8 cellular contexts compared by ENCODE assay signal in the genomic region with DNA sequence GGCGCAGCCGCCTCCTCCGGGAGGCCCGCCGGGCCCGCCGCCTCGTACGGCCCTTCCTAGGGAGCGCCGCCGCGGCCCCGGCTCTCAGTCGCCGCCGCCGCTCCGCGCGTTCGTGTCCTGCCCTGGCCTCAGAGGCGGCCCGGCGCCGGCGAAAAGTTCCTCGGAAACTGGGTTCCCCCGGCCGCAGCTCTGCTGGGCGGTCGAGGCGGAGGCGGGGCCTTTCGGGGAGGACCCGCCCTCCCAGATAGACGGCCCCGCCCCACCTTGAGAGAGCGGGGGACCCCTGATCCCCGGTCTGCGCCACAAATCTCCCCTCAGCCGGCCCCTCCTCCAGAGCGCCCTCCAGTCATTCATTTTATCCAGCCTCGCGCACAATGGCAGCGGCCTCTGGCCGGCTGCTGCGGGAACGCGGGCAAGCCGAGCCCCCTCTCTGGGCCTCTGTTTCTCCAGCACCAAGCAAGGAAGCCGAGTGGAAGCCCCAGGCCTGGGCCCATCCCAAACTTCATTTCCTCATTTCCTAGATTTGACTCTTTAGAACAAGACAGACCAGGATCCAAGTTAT. TPM values are rescaled to one million over a fixed set of nuclear protein-coding genes. Genes with fewer than 3 reads are reported as not detected.
DNase-seq lines count a peak whose midpoint lies in the region; ATAC-seq, FAIRE-seq and TF ChIP-seq lines count a peak whose summit lies in the region.

Gene SREBF1 (minus strand): TSS at position 169 of the 562 bp plus-strand sequence. CDS start 169 bp downstream, outside the sequence.

- H2AFZ ChIP-seq in astrocyte (ENCODE audit: low read depth, low read length) = peak within 1 kb of the TSS; percentile 74
- H2AFZ ChIP-seq in hepatocyte = no peak within 1 kb of the TSS

- in situ Hi-C loops in GM18951 (cut with MboI; ENCODE audit: low sequenced_read_pairs, unreplicated experiment) = no loop called here

- FAIRE-seq in astrocyte (lab: Jason Lieb, UNC) = no peak

- peaks cover 9% of the 10 kb centered on the region for H3K36me3 Mint-ChIP-seq in astrocyte (ENCODE audit: low read depth, unreplicated experiment)

- peak within 1 kb of the TSS; percentile 80 to 99 (median 94) for H3K4me3 ChIP-seq in BLaER1 treated with 17β-estradiol and CSF1 and Interleukin-3, amounts not matched to agents 10 nM and 100 nM
- peak within 1 kb of the TSS; percentile 83 for H3K4me3 ChIP-seq in astrocyte (ENCODE audit: insufficient read depth, low read depth, low read length)
- H3K4me3 ChIP-seq in hepatocyte = peak within 1 kb of the TSS; percentile 87
- peak within 1 kb of the TSS; percentile 75 for H3K4me3 ChIP-seq in retinal pigment epithelial cell (ENCODE audit: low read length)

- peak; percentile 32 for ATAC-seq in HG03280 (IDR thresholded peaks at IDR 0.05; ENCODE audit: unreplicated experiment)
- ATAC-seq in GM19467 (IDR thresholded peaks at IDR 0.05; ENCODE audit: unreplicated experiment) = no peak

- H3K4me1 ChIP-seq in BLaER1 treated with 17β-estradiol and CSF1 and Interleukin-3, amounts not matched to agents 10 nM and 100 nM = peaks cover 79 to 92% (median 90%) of the 10 kb centered on the region in 10 experiments
- peaks cover 52% of the 10 kb centered on the region for H3K4me1 ChIP-seq in astrocyte (ENCODE audit: insufficient read depth, low read length)
- peaks cover 65% of the 10 kb centered on the region for H3K4me1 ChIP-seq in hepatocyte (ENCODE audit: insufficient read depth)

- peak within 1 kb of the TSS; percentile 99 to 100 (median 100) for H3K9ac ChIP-seq in BLaER1 treated with 17β-estradiol and CSF1 and Interleukin-3, amounts not matched to agents 10 nM and 100 nM
- peak within 1 kb of the TSS; percentile 99 for H3K9ac ChIP-seq in astrocyte (ENCODE audit: low read length)

- no peaks in the 10 kb centered on the region for H3K27me3 ChIP-seq in BLaER1 treated with 17β-estradiol and CSF1 and Interleukin-3, amounts not matched to agents 10 nM and 100 nM
- no peaks in the 10 kb centered on the region for H3K27me3 ChIP-seq in astrocyte (ENCODE audit: insufficient read depth, low read length)
- H3K27me3 ChIP-seq in hepatocyte = no peaks in the 10 kb centered on the region

- WGBS in hepatocyte (ENCODE audit: low lambda C conversion rate, missing lambda C conversion rate) = 4% methylated on average over 44 of the region's 52 CpGs

- H3K27ac Mint-ChIP-seq in astrocyte (ENCODE audit: unreplicated experiment) = peak within 1 kb of the TSS; percentile 97

- no peaks in the 10 kb centered on the region for H3K9me3 ChIP-seq in BLaER1 treated with 17β-estradiol and CSF1 and Interleukin-3, amounts not matched to agents 10 nM and 100 nM (replicated peaks in 1 of 11)
- no peaks in the 10 kb centered on the region for H3K9me3 ChIP-seq in astrocyte (ENCODE audit: insufficient read depth, low read depth, low read length)
- no peaks in the 10 kb centered on the region for H3K9me3 ChIP-seq in hepatocyte (ENCODE audit: low read depth)

- peak; percentile 8 for TF ChIP-seq POLR2A in GM18951 (IDR thresholded peaks at IDR 0.05; ENCODE audit: extremely low read depth, insufficient read depth, insufficient read length)

- peaks cover 25 to 41% (median 39%) of the 10 kb centered on the region in 11 experiments for H4K20me1 ChIP-seq in BLaER1 treated with 17β-estradiol and CSF1 and Interleukin-3, amounts not matched to agents 10 nM and 100 nM
- peaks cover 32% of the 10 kb centered on the region for H4K20me1 ChIP-seq in astrocyte (ENCODE audit: insufficient read depth, low read length)
- H4K20me1 ChIP-seq in hepatocyte (ENCODE audit: insufficient read depth, poor library complexity, severe bottlenecking) = peaks cover 38% of the 10 kb centered on the region

- no peaks in the 10 kb centered on the region for H3K9me3 Mint-ChIP-seq in astrocyte (ENCODE audit: unreplicated experiment)

- peaks cover 45% of the 10 kb centered on the region for H3K79me2 ChIP-seq in astrocyte (ENCODE audit: insufficient read depth, low read length)
- H3K79me2 ChIP-seq in hepatocyte = peaks cover 44% of the 10 kb centered on the region

- peak within 1 kb of the TSS; percentile 94 for H3K4me3 Mint-ChIP-seq in astrocyte (ENCODE audit: unreplicated experiment)

- no peaks in the 10 kb centered on the region for H3K9me2 ChIP-seq in hepatocyte (replicated peaks; ENCODE audit: insufficient read depth)

- H3K4me1 Mint-ChIP-seq in astrocyte (ENCODE audit: low read depth, unreplicated experiment) = peaks cover 34% of the 10 kb centered on the region

- peak within 1 kb of the TSS; percentile 96 to 100 (median 99) for H3K4me2 ChIP-seq in BLaER1 treated with 17β-estradiol and CSF1 and Interleukin-3, amounts not matched to agents 10 nM and 100 nM
- H3K4me2 ChIP-seq in astrocyte (ENCODE audit: low read length) (peak within 1 kb of the TSS; percentile 97), hepatocyte (peak within 1 kb of the TSS; percentile 86)

- DNase-seq in SW480 (ENCODE audit: low spot score) (peak; percentile 69), astrocyte (ENCODE audit: low read depth) (no peak), hepatocyte (ENCODE audit: low spot score) (peak; percentile 91), retinal pigment epithelial cell (ENCODE audit: low read depth) (no peak)

- TF ChIP-seq CTCF in astrocyte (IDR thresholded peaks at IDR 0.05; ENCODE audit: insufficient read depth, low read depth, low read length) = no peak
- no peak for TF ChIP-seq CTCF in hepatocyte (IDR thresholded peaks at IDR 0.05; ENCODE audit: poor library complexity)
- no peak for TF ChIP-seq CTCF in retinal pigment epithelial cell (conservative IDR thresholded peaks at IDR 0.05; ENCODE audit: low read depth, low read length)

- peak within 1 kb of the TSS; percentile 96 to 100 (median 99) for H3K27ac ChIP-seq in BLaER1 treated with 17β-estradiol and CSF1 and Interleukin-3, amounts not matched to agents 10 nM and 100 nM
- H3K27ac ChIP-seq in astrocyte (ENCODE audit: low read depth, low read length) = peak within 1 kb of the TSS; percentile 99
- H3K27ac ChIP-seq in hepatocyte = peak within 1 kb of the TSS; percentile 99

- no peaks in the 10 kb centered on the region for H3K27me3 Mint-ChIP-seq in astrocyte (ENCODE audit: low read depth, unreplicated experiment)

- H3K36me3 ChIP-seq in BLaER1 treated with 17β-estradiol and CSF1 and Interleukin-3, amounts not matched to agents 10 nM and 100 nM = peaks cover 6 to 31% (median 16%) of the 10 kb centered on the region in 11 experiments
- H3K36me3 ChIP-seq in astrocyte (ENCODE audit: insufficient read depth, low read length) = no peaks in the 10 kb centered on the region
- no peaks in the 10 kb centered on the region for H3K36me3 ChIP-seq in hepatocyte (replicated peaks; ENCODE audit: insufficient read depth, low read depth)

RNA-seq across cellular contexts. Expression of gene SREBF1, which starts in this region (rescaled TPM):
- 59.2 and 65.6 TPM in 2 replicates for total RNA-seq in astrocyte
- total RNA-seq in hepatocyte = 47.0 and 57.1 TPM in 2 replicates
- polyA plus RNA-seq in hepatocyte = 107 and 140 TPM in 2 replicates

Comparison
In these comparisons a context has a peak if more than half of its experiments do, and no peak if none do; other contexts are left out.
1. DNase-seq: peak in SW480 (single experiment) and hepatocyte (single experiment); none in astrocyte (single experiment) and retinal pigment epithelial cell (single experiment).
2. Peak in every context shown above with its lines, with median percentiles within 50 percentile points of each other: H3K27ac ChIP-seq, H3K4me2 ChIP-seq and H3K4me3 ChIP-seq.